8 cellular contexts compared by ENCODE assay signal in the genomic region with DNA sequence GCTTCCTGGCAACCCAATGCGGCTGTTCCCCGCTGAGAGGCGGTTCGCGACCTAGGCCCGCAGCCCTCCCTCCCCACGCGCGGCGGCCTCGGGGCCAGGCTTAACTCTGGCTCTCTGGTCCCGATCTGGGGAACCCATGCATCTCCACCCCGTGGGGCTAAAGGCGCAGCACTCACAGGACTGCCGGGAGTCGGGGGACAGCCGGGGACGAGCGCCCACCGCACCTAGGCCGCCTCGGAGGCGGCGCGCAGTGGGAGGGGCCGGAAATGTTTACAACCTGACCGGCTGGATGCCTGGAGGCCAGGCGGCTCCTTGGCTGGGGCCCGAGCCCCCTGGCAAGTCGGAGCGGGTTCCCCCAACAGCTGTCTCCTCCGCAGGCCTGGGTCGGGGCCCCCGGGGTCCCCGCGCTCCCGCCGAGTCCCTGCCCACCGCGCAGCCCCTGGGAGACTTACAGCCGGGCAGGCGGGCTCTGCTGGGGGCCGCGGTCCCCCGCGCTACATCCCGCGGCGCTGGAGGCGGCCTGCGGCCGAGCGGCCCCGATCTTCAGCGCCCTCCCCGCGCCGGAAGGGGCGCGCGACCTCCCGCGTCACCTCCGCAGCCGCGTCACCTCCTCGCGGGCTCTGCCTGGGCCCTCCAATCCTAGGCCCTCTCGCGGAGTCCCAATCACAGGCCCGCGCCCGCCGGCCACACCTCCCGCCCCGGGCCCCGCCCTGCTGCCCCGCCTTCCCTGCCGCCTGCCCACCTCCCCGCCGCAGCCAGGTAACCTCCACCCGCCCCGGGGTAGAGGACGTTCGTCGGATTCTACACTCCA.
DNase-seq lines count a peak whose midpoint lies in the region; ATAC-seq lines count a peak whose summit lies in the region.

Gene ADIPOR1 (minus strand): TSS at position 580 of the 811 bp plus-strand sequence. CDS start 7,242 bp downstream, outside the sequence.

- peak; percentile 98 for DNase-seq in AG08396 (ENCODE audit: low spot score)
- peak; percentile 79 for DNase-seq in NCI-H2196 treated with DMSO at 0.1 percent for 48 hours (lab: John Stamatoyannopoulos, UW; ENCODE audit: unreplicated experiment)
- peak; percentile 87 to 91 (median 88) for DNase-seq in activated CD4-positive, CD25-positive, alpha-beta regulatory T cell (lab: John Stamatoyannopoulos, UW)
- DNase-seq in caudate nucleus (lab: John Stamatoyannopoulos, UW): peak; percentile 43 to 95 (median 85)
- DNase-seq in inferior parietal cortex (ENCODE audit: extremely low spot score): peak; percentile 88
- peak; percentile 87 to 91 for DNase-seq in stimulated activated CD4-positive, alpha-beta T cell treated with anti-CD3 and anti-CD28 coated beads, Interleukin-12 subunit alpha, Interleukin-12 subunit beta, amount 100 ng/mL, for 24 hours (ENCODE audit: low read depth in 2 of 2)

- H3K27ac ChIP-seq in caudate nucleus (ENCODE audit: low read depth, low read length): peak within 1 kb of the TSS; percentile 65

- peak; percentile 77 for ATAC-seq in GM18873 (IDR thresholded peaks at IDR 0.05; ENCODE audit: low FRiP score, unreplicated experiment)
- peak; percentile 95 for ATAC-seq in HG03135 (IDR thresholded peaks at IDR 0.05; ENCODE audit: unreplicated experiment)

Comparison
In these comparisons a context has a peak if more than half of its experiments do, and no peak if none do; other contexts are left out.
1. Peak in every context shown above with its lines: DNase-seq, ATAC-seq and H3K27ac ChIP-seq.